Comparison of ENCODE assay signal across 1 cellular context in the genomic region with DNA sequence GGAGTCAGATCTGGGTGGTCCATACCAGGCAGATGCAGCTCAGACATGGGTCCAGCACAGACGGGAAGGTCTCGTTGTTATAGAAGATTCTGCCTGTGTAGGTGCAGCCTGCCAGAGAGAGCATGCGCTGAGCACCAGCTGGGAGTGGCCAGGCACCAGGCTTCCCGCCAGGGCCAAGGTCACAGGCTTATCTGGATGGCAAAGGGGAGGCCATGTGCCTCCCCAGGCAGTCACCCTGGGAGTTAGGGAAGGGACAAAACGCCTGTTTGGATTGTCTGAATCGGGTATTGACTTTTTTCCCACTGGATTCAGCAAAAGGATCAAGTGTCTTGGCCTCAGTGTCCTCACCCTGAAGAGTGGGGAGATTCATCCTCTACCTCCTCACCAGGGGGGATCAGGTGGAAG.
TF ChIP-seq lines count a peak whose summit lies in the region.

No MANE protein-coding gene starts in this region.

TF ChIP-seq in HepG2, 621 proteins besides CTCF, POLR2A, EP300 and RAD21 (continued from another document and continues in another):
- TF ChIP-seq TFDP2 (CRISPR knock-in tag; IDR thresholded peaks at IDR 0.05): peak; percentile 94
- TF ChIP-seq ZNF672 (CRISPR knock-in tag; IDR thresholded peaks at IDR 0.05): no peak
- TF ChIP-seq FOSL1 (CRISPR knock-in tag; IDR thresholded peaks at IDR 0.05; ENCODE audit: borderline replicate concordance): no peak
- TF ChIP-seq E2F1 (CRISPR knock-in tag; IDR thresholded peaks at IDR 0.05): peak; percentile 93
- TF ChIP-seq RFX1 (IDR thresholded peaks at IDR 0.05): no peak
- no peak for TF ChIP-seq CREB3 (CRISPR knock-in tag; IDR thresholded peaks at IDR 0.05)
- no peak; the same call in 1 of the 2 replicates for TF ChIP-seq ZNF800 (CRISPR knock-in tag; IDR thresholded peaks at IDR 0.05)
- TF ChIP-seq ISX (CRISPR knock-in tag; conservative IDR thresholded peaks at IDR 0.05): no peak
- TF ChIP-seq ATAD3A (CRISPR knock-in tag; IDR thresholded peaks at IDR 0.05): no peak
- no peak for TF ChIP-seq AGO1 (IDR thresholded peaks at IDR 0.05; ENCODE audit: low read depth, low read length, poor library complexity, severe bottlenecking)
- TF ChIP-seq, protein P1, sequence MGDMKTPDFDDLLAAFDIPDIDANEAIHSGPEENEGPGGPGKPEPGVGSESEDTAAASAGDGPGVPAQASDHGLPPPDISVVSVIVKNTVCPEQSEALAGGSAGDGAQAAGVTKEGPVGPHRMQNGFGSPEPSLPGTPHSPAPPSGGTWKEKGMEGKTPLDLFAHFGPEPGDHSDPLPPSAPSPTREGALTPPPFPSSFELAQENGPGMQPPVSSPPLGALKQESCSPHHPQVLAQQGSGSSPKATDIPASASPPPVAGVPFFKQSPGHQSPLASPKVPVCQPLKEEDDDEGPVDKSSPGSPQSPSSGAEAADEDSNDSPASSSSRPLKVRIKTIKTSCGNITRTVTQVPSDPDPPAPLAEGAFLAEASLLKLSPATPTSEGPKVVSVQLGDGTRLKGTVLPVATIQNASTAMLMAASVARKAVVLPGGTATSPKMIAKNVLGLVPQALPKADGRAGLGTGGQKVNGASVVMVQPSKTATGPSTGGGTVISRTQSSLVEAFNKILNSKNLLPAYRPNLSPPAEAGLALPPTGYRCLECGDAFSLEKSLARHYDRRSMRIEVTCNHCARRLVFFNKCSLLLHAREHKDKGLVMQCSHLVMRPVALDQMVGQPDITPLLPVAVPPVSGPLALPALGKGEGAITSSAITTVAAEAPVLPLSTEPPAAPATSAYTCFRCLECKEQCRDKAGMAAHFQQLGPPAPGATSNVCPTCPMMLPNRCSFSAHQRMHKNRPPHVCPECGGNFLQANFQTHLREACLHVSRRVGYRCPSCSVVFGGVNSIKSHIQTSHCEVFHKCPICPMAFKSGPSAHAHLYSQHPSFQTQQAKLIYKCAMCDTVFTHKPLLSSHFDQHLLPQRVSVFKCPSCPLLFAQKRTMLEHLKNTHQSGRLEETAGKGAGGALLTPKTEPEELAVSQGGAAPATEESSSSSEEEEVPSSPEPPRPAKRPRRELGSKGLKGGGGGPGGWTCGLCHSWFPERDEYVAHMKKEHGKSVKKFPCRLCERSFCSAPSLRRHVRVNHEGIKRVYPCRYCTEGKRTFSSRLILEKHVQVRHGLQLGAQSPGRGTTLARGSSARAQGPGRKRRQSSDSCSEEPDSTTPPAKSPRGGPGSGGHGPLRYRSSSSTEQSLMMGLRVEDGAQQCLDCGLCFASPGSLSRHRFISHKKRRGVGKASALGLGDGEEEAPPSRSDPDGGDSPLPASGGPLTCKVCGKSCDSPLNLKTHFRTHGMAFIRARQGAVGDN (CRISPR knock-in tag; IDR thresholded peaks at IDR 0.05): peak; percentile 99
- no peak for TF ChIP-seq ATF3 (CRISPR knock-in tag; IDR thresholded peaks at IDR 0.05)
- no peak for TF ChIP-seq ZC3H13 (CRISPR knock-in tag; IDR thresholded peaks at IDR 0.05)
- TF ChIP-seq RARA (CRISPR knock-in tag; IDR thresholded peaks at IDR 0.05): peak; percentile 64
- TF ChIP-seq ZNF441 (CRISPR knock-in tag; IDR thresholded peaks at IDR 0.05; ENCODE audit: borderline replicate concordance): peak; percentile 43; the same call in 1 of the 2 replicates
- no peak for TF ChIP-seq NFE2L2 (IDR thresholded peaks at IDR 0.05; ENCODE audit: low read length)
- TF ChIP-seq, protein P2, sequence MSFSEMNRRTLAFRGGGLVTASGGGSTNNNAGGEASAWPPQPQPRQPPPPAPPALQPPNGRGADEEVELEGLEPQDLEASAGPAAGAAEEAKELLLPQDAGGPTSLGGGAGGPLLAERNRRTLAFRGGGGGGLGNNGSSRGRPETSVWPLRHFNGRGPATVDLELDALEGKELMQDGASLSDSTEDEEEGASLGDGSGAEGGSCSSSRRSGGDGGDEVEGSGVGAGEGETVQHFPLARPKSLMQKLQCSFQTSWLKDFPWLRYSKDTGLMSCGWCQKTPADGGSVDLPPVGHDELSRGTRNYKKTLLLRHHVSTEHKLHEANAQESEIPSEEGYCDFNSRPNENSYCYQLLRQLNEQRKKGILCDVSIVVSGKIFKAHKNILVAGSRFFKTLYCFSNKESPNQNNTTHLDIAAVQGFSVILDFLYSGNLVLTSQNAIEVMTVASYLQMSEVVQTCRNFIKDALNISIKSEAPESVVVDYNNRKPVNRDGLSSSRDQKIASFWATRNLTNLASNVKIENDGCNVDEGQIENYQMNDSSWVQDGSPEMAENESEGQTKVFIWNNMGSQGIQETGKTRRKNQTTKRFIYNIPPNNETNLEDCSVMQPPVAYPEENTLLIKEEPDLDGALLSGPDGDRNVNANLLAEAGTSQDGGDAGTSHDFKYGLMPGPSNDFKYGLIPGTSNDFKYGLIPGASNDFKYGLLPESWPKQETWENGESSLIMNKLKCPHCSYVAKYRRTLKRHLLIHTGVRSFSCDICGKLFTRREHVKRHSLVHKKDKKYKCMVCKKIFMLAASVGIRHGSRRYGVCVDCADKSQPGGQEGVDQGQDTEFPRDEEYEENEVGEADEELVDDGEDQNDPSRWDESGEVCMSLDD (CRISPR knock-in tag; IDR thresholded peaks at IDR 0.05; ENCODE audit: borderline replicate concordance): no peak
- TF ChIP-seq PPARG (CRISPR knock-in tag; conservative IDR thresholded peaks at IDR 0.05): peak; percentile 40; the same call in 1 of the 2 replicates
- no peak for TF ChIP-seq MXD4 (CRISPR knock-in tag; IDR thresholded peaks at IDR 0.05)
- TF ChIP-seq, protein P3, sequence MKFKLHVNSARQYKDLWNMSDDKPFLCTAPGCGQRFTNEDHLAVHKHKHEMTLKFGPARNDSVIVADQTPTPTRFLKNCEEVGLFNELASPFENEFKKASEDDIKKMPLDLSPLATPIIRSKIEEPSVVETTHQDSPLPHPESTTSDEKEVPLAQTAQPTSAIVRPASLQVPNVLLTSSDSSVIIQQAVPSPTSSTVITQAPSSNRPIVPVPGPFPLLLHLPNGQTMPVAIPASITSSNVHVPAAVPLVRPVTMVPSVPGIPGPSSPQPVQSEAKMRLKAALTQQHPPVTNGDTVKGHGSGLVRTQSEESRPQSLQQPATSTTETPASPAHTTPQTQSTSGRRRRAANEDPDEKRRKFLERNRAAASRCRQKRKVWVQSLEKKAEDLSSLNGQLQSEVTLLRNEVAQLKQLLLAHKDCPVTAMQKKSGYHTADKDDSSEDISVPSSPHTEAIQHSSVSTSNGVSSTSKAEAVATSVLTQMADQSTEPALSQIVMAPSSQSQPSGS (CRISPR knock-in tag; IDR thresholded peaks at IDR 0.05): no peak
- TF ChIP-seq MBNL3 (CRISPR knock-in tag; conservative IDR thresholded peaks at IDR 0.05): no peak
- no peak for TF ChIP-seq ZNF678 (CRISPR knock-in tag; IDR thresholded peaks at IDR 0.05)
- no peak for TF ChIP-seq ZSCAN30 (CRISPR knock-in tag; IDR thresholded peaks at IDR 0.05)
- peak; percentile 82; the same call in 1 of the 2 replicates for TF ChIP-seq ZBTB20 (CRISPR knock-in tag; IDR thresholded peaks at IDR 0.05; ENCODE audit: borderline replicate concordance, low read depth)
- no peak for TF ChIP-seq SUZ12 (IDR thresholded peaks at IDR 0.05; ENCODE audit: low read depth, low read length)
- no peak for TF ChIP-seq TRIM24 (CRISPR knock-in tag; IDR thresholded peaks at IDR 0.05)
- no peak for TF ChIP-seq ZNF232 (CRISPR knock-in tag; IDR thresholded peaks at IDR 0.05; ENCODE audit: borderline replicate concordance)
- no peak for TF ChIP-seq SP140L (CRISPR knock-in tag; IDR thresholded peaks at IDR 0.05; ENCODE audit: borderline replicate concordance)
- TF ChIP-seq CAMTA2 (CRISPR knock-in tag; IDR thresholded peaks at IDR 0.05; ENCODE audit: borderline replicate concordance): no peak
- TF ChIP-seq ZNF558 (CRISPR knock-in tag; IDR thresholded peaks at IDR 0.05; ENCODE audit: borderline replicate concordance): no peak
- TF ChIP-seq TFDP1 (CRISPR knock-in tag; IDR thresholded peaks at IDR 0.05; ENCODE audit: borderline replicate concordance): peak; percentile 91; the same call in 1 of the 2 replicates
- TF ChIP-seq AGO2 (optimal IDR thresholded peaks at IDR 0.05; ENCODE audit: low read depth, low read length): peak; percentile 72
- TF ChIP-seq ZNF484 (CRISPR knock-in tag; IDR thresholded peaks at IDR 0.05; ENCODE audit: borderline replicate concordance, low read depth): no peak
- TF ChIP-seq TBL1XR1 (IDR thresholded peaks at IDR 0.05; ENCODE audit: borderline replicate concordance, low read length, partially characterized antibody): no peak
- no peak for TF ChIP-seq ZNF335 (CRISPR knock-in tag; IDR thresholded peaks at IDR 0.05)
